In genomic region chr1:26281091-26281958, GRCh38 we compare ENCODE assay signal across 10 cellular contexts. TPM values are rescaled to one million over a fixed set of nuclear protein-coding genes. Genes with fewer than 3 reads are reported as not detected.
DNase-seq lines count a peak whose midpoint lies in the region; ATAC-seq, FAIRE-seq and TF ChIP-seq lines count a peak whose summit lies in the region.
"Had no signal": no experiment of that assay in that cellular context is flagged by ENCODE, and none has a peak within 500 bp of the region (broad histone marks: within the 10 kb centered on the region; RNA-seq: fewer than 3 reads in every experiment).

No MANE protein-coding gene starts in this region.

- H3K9me3 ChIP-seq in left ventricle myocardium inferior (replicated peaks) (no peaks in the 10 kb centered on the region), keratinocyte (ENCODE audit: control insufficient read depth, low read depth, low read length) (no peaks in the 10 kb centered on the region), upper lobe of right lung (no peaks in the 10 kb centered on the region)

- H3K4me1 Mint-ChIP-seq in activated naive CD8-positive, alpha-beta T cell treated with anti-CD3 and anti-CD28 coated beads for 36 hours = peaks cover 78% of the 10 kb centered on the region

- no peak overlapping the region for H2AFZ ChIP-seq in keratinocyte (ENCODE audit: control insufficient read depth, low read length)

- peaks cover 14% of the 10 kb centered on the region for H4K20me1 ChIP-seq in keratinocyte (ENCODE audit: control insufficient read depth, extremely low read depth, insufficient read depth, low read length)

- no peak for TF ChIP-seq CTCF in left ventricle myocardium inferior (IDR thresholded peaks at IDR 0.05; ENCODE audit: borderline replicate concordance)
- TF ChIP-seq CTCF in keratinocyte (optimal IDR thresholded peaks at IDR 0.05 in 1 of 3, IDR thresholded peaks at IDR 0.05 in 1 of 3, conservative IDR thresholded peaks at IDR 0.05 in 1 of 3; ENCODE audit: extremely low read depth in 1 of 3, insufficient read depth in 2 of 3, low read length in 3 of 3) = no peak
- no peak for TF ChIP-seq CTCF in upper lobe of right lung (IDR thresholded peaks at IDR 0.05)

- H3K27me3 Mint-ChIP-seq in activated naive CD8-positive, alpha-beta T cell treated with anti-CD3 and anti-CD28 coated beads for 36 hours = no peaks in the 10 kb centered on the region

- no peak for ATAC-seq in Right ventricle myocardium superior (ENCODE audit: poor library complexity)
- no peak for ATAC-seq in upper lobe of right lung
- ATAC-seq in left colon = no peak

- intact Hi-C loops in left ventricle myocardium inferior (cut with micrococcal nuclease) = no loop called here
- intact Hi-C loops in Right ventricle myocardium superior (cut with DNase I) = loop anchor here (10.0 kb wide), 1 partner anchor 83 kb away; no protein-coding TSS in a partner anchor
- intact Hi-C loops in upper lobe of right lung (cut with DNase I) = no loop called here
- intact Hi-C loops in left colon (cut with DNase I, micrococcal nuclease) = no loop called here

- H3K79me2 ChIP-seq in keratinocyte (ENCODE audit: control insufficient read depth, insufficient read depth, low read length) = peaks cover 21% of the 10 kb centered on the region

- DNase-seq in left ventricle myocardium inferior (no peak), Right ventricle myocardium superior (no peak), keratinocyte (ENCODE audit: low read depth, low spot score) (no peak), upper lobe of right lung (no peak), left colon (no peak), amniotic stem cell (lab: John Stamatoyannopoulos, UW) (no peak), frontal cortex (ENCODE audit: low spot score in 2 of 2) (no peak)
- no peak for DNase-seq in activated naive CD8-positive, alpha-beta T cell treated with anti-CD3 and anti-CD28 coated beads for 36 hours
- DNase-seq: activated gamma-delta T cell treated with Interleukin-2 at 50 U/mL for 16 hours had no signal

- H3K4me1 ChIP-seq in left ventricle myocardium inferior (peaks cover 92% of the 10 kb centered on the region), keratinocyte (ENCODE audit: control insufficient read depth, extremely low read depth, insufficient read depth, low read length) (peaks cover 70% of the 10 kb centered on the region), upper lobe of right lung (peaks cover 67% of the 10 kb centered on the region)

- peak overlapping the region; percentile 99 for H3K27ac Mint-ChIP-seq in activated naive CD8-positive, alpha-beta T cell treated with anti-CD3 and anti-CD28 coated beads for 36 hours

- H3K27me3 ChIP-seq in left ventricle myocardium inferior (ENCODE audit: low read depth) (no peaks in the 10 kb centered on the region), keratinocyte (ENCODE audit: control insufficient read depth, extremely low read depth, insufficient read depth, low read length) (no peaks in the 10 kb centered on the region), upper lobe of right lung (no peaks in the 10 kb centered on the region)

- H3K4me3 ChIP-seq in left ventricle myocardium inferior = peak overlapping the region; percentile 92
- H3K4me3 ChIP-seq in keratinocyte (ENCODE audit: control insufficient read depth in 2 of 3, extremely low read depth in 1 of 3, insufficient read depth in 2 of 3, low read depth in 1 of 3, low read length in 3 of 3) = peak overlapping the region; percentile 3 to 86 (median 78)
- peak overlapping the region; percentile 99 for H3K4me3 ChIP-seq in upper lobe of right lung

- H3K36me3 ChIP-seq in left ventricle myocardium inferior = peaks cover 26% of the 10 kb centered on the region
- peaks cover 18 to 34% of the 10 kb centered on the region in 2 experiments for H3K36me3 ChIP-seq in keratinocyte (ENCODE audit: control insufficient read depth in 2 of 2, extremely low read depth in 1 of 2, insufficient read depth in 2 of 2, low read length in 2 of 2)
- peaks cover 11% of the 10 kb centered on the region for H3K36me3 ChIP-seq in upper lobe of right lung

- dilution Hi-C loops in keratinocyte (cut with MboI; ENCODE audit: extremely low pct_ligation_motif_present, low sequenced_read_pairs) = no loop called here

- H3K4me3 Mint-ChIP-seq in activated naive CD8-positive, alpha-beta T cell treated with anti-CD3 and anti-CD28 coated beads for 36 hours = peak overlapping the region; percentile 91

- H3K9ac ChIP-seq in keratinocyte (ENCODE audit: control insufficient read depth, extremely low read depth, insufficient read depth, low read length) = no peak overlapping the region

- FAIRE-seq in keratinocyte (lab: Jason Lieb, UNC) = no peak
- FAIRE-seq in frontal cortex (lab: Jason Lieb, UNC) = no peak

- peak overlapping the region; percentile 94 for H3K4me2 ChIP-seq in keratinocyte (ENCODE audit: control insufficient read depth, extremely low read depth, insufficient read depth, low read depth, low read length)

- peaks cover 72% of the 10 kb centered on the region for H3K36me3 Mint-ChIP-seq in activated naive CD8-positive, alpha-beta T cell treated with anti-CD3 and anti-CD28 coated beads for 36 hours

- H3K9me1 ChIP-seq in keratinocyte (ENCODE audit: control insufficient read depth, extremely low read depth, insufficient read depth, low read length) = peaks cover 3% of the 10 kb centered on the region

- H3K27ac ChIP-seq in left ventricle myocardium inferior (replicated peaks) = peak overlapping the region; percentile 98
- no peak overlapping the region for H3K27ac ChIP-seq in keratinocyte (ENCODE audit: control insufficient read depth, insufficient read depth, low read length)
- H3K27ac ChIP-seq in upper lobe of right lung = peak overlapping the region; percentile 89

- peaks cover 2% of the 10 kb centered on the region for H3K9me3 Mint-ChIP-seq in activated naive CD8-positive, alpha-beta T cell treated with anti-CD3 and anti-CD28 coated beads for 36 hours

RNA-seq across cellular contexts. Expression of gene SH3BGRL3, which starts 1.4 kb away (rescaled TPM):
- total RNA-seq in left ventricle myocardium inferior (32.1 TPM), Right ventricle myocardium superior (33.9 TPM), upper lobe of right lung (169 TPM), left colon (100 to 1,000 TPM; 401 to 409 TPM), frontal cortex (11.8 TPM)
- 100 to 1,000 TPM; 292 to 295 TPM for total RNA-seq in activated naive CD8-positive, alpha-beta T cell treated with anti-CD3 and anti-CD28 coated beads for 36 hours
- polyA plus RNA-seq in keratinocyte = 175 to 234 TPM (median 196 TPM) in 3 replicates
- 246 TPM for polyA plus RNA-seq in keratinocyte (2011; ENCODE audit: low read depth)
- polyA plus RNA-seq in keratinocyte (2011; cell fraction: cytosol; rRNA removed) = 423 and 444 TPM in 2 replicates
- polyA plus RNA-seq in keratinocyte (2011; cell fraction: nucleus; rRNA removed) = 84.2 and 96.0 TPM in 2 replicates
- 453 and 651 TPM in 2 replicates for polyA plus RNA-seq in keratinocyte (2012; ENCODE audit: low replicate concordance)
- 286 to 540 TPM (median 528 TPM) in 3 replicates for polyA minus RNA-seq in keratinocyte
- 456 TPM for polyA minus RNA-seq in keratinocyte (2011; cell fraction: cytosol; rRNA and poly(A)+ RNA removed)
- 61.4 and 74.5 TPM in 2 replicates for polyA minus RNA-seq in keratinocyte (2011; cell fraction: nucleus; rRNA and poly(A)+ RNA removed)

RNA-seq across cellular contexts. Expression of gene UBXN11, which starts 25.1 kb away (rescaled TPM):
- total RNA-seq in left ventricle myocardium inferior = 11.6 TPM
- 8.3 TPM for total RNA-seq in Right ventricle myocardium superior
- 10 to 100 TPM; 30.5 to 31.7 TPM for total RNA-seq in activated naive CD8-positive, alpha-beta T cell treated with anti-CD3 and anti-CD28 coated beads for 36 hours
- polyA plus RNA-seq in keratinocyte = 5.2 to 6.8 TPM (median 6.6 TPM) in 3 replicates
- polyA plus RNA-seq in keratinocyte (2011; ENCODE audit: low read depth) = 6.8 TPM
- 1.5 and 2.1 TPM in 2 replicates for polyA plus RNA-seq in keratinocyte (2011; cell fraction: cytosol; rRNA removed)
- polyA plus RNA-seq in keratinocyte (2011; cell fraction: nucleus; rRNA removed) = 28.1 and 28.2 TPM in 2 replicates
- polyA plus RNA-seq in keratinocyte (2012; ENCODE audit: low replicate concordance) = 5.4 and 7.6 TPM in 2 replicates
- 2.7 to 6.8 TPM (median 4.3 TPM) in 3 replicates for polyA minus RNA-seq in keratinocyte
- 3.1 TPM for polyA minus RNA-seq in keratinocyte (2011; cell fraction: cytosol; rRNA and poly(A)+ RNA removed)
- polyA minus RNA-seq in keratinocyte (2011; cell fraction: nucleus; rRNA and poly(A)+ RNA removed) = 3.5 and 4.0 TPM in 2 replicates
- total RNA-seq in upper lobe of right lung = 37.0 TPM
- total RNA-seq in left colon = 10 to 100 TPM in 1 of 2 donors, 1 to 10 TPM in 1; 10.0 to 13.4 TPM
- total RNA-seq in frontal cortex = 4.1 TPM

RNA-seq across cellular contexts. Expression of gene CD52, which starts 36.4 kb away (rescaled TPM):
- total RNA-seq in left ventricle myocardium inferior = 2.4 TPM
- 4.4 TPM for total RNA-seq in Right ventricle myocardium superior
- 100 to 1,000 TPM; 263 to 278 TPM for total RNA-seq in activated naive CD8-positive, alpha-beta T cell treated with anti-CD3 and anti-CD28 coated beads for 36 hours
- 0.22 to 0.27 TPM in 2 of 3 replicates, not detected in the other for polyA plus RNA-seq in keratinocyte
- polyA plus RNA-seq in keratinocyte (2011; ENCODE audit: low read depth) = not detected
- polyA plus RNA-seq in keratinocyte (2011; cell fraction: cytosol; rRNA removed) = not detected in 2 replicates
- not detected in 2 replicates for polyA plus RNA-seq in keratinocyte (2011; cell fraction: nucleus; rRNA removed)
- 0.69 TPM in 1 of 2 replicates, not detected in the other for polyA plus RNA-seq in keratinocyte (2012; ENCODE audit: low replicate concordance)
- polyA minus RNA-seq in keratinocyte = 1.5 TPM in 1 of 3 replicates, not detected in the others
- polyA minus RNA-seq in keratinocyte (2011; cell fraction: cytosol; rRNA and poly(A)+ RNA removed) = not detected
- not detected in 2 replicates for polyA minus RNA-seq in keratinocyte (2011; cell fraction: nucleus; rRNA and poly(A)+ RNA removed)
- total RNA-seq in upper lobe of right lung = 348 TPM
- 10 to 100 TPM in 1 of 2 donors, 1 to 10 TPM in 1; 5.7 to 12.9 TPM for total RNA-seq in left colon
- total RNA-seq in frontal cortex = not detected
- total RNA-seq: HT1080 had no signal

RNA-seq across cellular contexts. Expression of gene CEP85, which starts 47.3 kb away (rescaled TPM):
- 71.2 TPM for total RNA-seq in left ventricle myocardium inferior
- 82.5 TPM for total RNA-seq in Right ventricle myocardium superior
- total RNA-seq in activated naive CD8-positive, alpha-beta T cell treated with anti-CD3 and anti-CD28 coated beads for 36 hours = 10 to 100 TPM; 28.1 to 29.6 TPM
- polyA plus RNA-seq in keratinocyte = 14.8 to 17.0 TPM (median 15.4 TPM) in 3 replicates
- polyA plus RNA-seq in keratinocyte (2011; ENCODE audit: low read depth) = 3.7 TPM
- 7.2 and 9.6 TPM in 2 replicates for polyA plus RNA-seq in keratinocyte (2011; cell fraction: cytosol; rRNA removed)
- polyA plus RNA-seq in keratinocyte (2011; cell fraction: nucleus; rRNA removed) = 31.8 and 34.8 TPM in 2 replicates
- 5.4 and 8.1 TPM in 2 replicates for polyA plus RNA-seq in keratinocyte (2012; ENCODE audit: low replicate concordance)
- 10.2 to 19.9 TPM (median 16.7 TPM) in 3 replicates for polyA minus RNA-seq in keratinocyte
- polyA minus RNA-seq in keratinocyte (2011; cell fraction: cytosol; rRNA and poly(A)+ RNA removed) = 6.9 TPM
- 12.9 and 16.5 TPM in 2 replicates for polyA minus RNA-seq in keratinocyte (2011; cell fraction: nucleus; rRNA and poly(A)+ RNA removed)
- total RNA-seq in upper lobe of right lung = 10.3 TPM
- total RNA-seq in left colon = 10 to 100 TPM; 11.4 to 16.7 TPM
- 12.2 TPM for total RNA-seq in frontal cortex

Comparison
In these comparisons a context has a peak if more than half of its experiments do, and no peak if none do; other contexts are left out.
1. RNA of gene CD52, which starts 36.4 kb away (total RNA-seq): 348 TPM in upper lobe of right lung (single experiment) and 263 to 278 TPM in activated naive CD8-positive, alpha-beta T cell treated with anti-CD3 and anti-CD28 coated beads for 36 hours; 5.7 to 12.9 TPM in left colon, 4.4 TPM in Right ventricle myocardium superior (single experiment), 2.4 TPM in left ventricle myocardium inferior (single experiment) and not detected in frontal cortex (single experiment); every median in the first group is over 10 times any median in the second.
2. Peak in every context shown above with its lines, with median percentiles within 50 percentile points of each other: H3K4me3 ChIP-seq.